Comparison of ENCODE assay signal across 1 cellular context in the genomic region with DNA sequence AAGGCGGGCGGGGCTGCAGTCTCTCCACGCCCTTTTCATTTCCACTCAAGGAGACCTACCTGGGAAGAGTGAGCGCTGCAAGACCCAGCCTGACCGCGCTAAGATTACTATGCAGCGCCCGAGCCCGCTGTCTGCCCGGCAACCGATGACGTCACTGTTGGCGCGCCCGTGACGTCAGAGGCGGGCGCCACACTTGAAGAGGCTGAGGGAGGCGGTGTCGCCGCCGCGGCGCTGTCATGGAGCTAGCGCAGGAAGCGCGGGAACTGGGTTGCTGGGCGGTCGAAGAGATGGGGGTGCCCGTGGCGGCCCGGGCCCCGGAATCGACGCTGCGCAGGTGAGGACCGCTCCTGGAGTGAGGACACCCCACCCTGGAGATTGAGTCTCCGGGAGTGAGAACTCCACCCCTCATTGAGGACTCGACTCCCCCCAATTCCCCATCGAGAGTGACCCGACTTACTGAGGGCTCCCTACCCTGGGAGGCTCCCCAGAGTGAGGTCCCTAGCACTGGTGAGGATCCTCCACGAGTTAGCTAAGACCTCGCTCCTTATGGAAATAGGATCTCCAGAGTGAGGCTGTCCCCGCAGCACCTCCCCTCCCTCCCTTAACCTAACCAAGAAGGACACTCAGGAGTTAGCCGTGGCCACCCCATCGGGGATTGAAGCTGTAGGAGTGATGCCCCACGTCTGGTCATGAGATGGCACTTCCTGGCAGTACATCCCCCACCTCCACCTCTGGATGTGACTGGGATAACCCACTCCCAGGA.
TF ChIP-seq lines count a peak whose summit lies in the region.

A gene with protein sequence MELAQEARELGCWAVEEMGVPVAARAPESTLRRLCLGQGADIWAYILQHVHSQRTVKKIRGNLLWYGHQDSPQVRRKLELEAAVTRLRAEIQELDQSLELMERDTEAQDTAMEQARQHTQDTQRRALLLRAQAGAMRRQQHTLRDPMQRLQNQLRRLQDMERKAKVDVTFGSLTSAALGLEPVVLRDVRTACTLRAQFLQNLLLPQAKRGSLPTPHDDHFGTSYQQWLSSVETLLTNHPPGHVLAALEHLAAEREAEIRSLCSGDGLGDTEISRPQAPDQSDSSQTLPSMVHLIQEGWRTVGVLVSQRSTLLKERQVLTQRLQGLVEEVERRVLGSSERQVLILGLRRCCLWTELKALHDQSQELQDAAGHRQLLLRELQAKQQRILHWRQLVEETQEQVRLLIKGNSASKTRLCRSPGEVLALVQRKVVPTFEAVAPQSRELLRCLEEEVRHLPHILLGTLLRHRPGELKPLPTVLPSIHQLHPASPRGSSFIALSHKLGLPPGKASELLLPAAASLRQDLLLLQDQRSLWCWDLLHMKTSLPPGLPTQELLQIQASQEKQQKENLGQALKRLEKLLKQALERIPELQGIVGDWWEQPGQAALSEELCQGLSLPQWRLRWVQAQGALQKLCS (plus strand): TSS at position 177 of the 763 bp plus-strand sequence. CDS start 60 bp downstream, at position 237.

TF ChIP-seq in K562, 482 proteins besides CTCF, POLR2A, EP300 and RAD21 (continued from another document and continues in another):
- TF ChIP-seq, protein P1, sequence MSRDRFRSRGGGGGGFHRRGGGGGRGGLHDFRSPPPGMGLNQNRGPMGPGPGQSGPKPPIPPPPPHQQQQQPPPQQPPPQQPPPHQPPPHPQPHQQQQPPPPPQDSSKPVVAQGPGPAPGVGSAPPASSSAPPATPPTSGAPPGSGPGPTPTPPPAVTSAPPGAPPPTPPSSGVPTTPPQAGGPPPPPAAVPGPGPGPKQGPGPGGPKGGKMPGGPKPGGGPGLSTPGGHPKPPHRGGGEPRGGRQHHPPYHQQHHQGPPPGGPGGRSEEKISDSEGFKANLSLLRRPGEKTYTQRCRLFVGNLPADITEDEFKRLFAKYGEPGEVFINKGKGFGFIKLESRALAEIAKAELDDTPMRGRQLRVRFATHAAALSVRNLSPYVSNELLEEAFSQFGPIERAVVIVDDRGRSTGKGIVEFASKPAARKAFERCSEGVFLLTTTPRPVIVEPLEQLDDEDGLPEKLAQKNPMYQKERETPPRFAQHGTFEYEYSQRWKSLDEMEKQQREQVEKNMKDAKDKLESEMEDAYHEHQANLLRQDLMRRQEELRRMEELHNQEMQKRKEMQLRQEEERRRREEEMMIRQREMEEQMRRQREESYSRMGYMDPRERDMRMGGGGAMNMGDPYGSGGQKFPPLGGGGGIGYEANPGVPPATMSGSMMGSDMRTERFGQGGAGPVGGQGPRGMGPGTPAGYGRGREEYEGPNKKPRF (IDR thresholded peaks at IDR 0.05; ENCODE audit: low read depth, low read length): no peak
- peak; percentile 73 for TF ChIP-seq SP1 (CRISPR knock-in tag; IDR thresholded peaks at IDR 0.05)
- TF ChIP-seq ZNF3 (CRISPR knock-in tag; IDR thresholded peaks at IDR 0.05): no peak
- TF ChIP-seq, protein P2, sequence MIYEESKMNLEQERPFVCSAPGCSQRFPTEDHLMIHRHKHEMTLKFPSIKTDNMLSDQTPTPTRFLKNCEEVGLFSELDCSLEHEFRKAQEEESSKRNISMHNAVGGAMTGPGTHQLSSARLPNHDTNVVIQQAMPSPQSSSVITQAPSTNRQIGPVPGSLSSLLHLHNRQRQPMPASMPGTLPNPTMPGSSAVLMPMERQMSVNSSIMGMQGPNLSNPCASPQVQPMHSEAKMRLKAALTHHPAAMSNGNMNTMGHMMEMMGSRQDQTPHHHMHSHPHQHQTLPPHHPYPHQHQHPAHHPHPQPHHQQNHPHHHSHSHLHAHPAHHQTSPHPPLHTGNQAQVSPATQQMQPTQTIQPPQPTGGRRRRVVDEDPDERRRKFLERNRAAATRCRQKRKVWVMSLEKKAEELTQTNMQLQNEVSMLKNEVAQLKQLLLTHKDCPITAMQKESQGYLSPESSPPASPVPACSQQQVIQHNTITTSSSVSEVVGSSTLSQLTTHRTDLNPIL (CRISPR knock-in tag; IDR thresholded peaks at IDR 0.05): no peak; the same call in 1 of the 2 replicates
- peak; percentile 100 for TF ChIP-seq KHSRP (IDR thresholded peaks at IDR 0.05)
- no peak for TF ChIP-seq GATAD2A (IDR thresholded peaks at IDR 0.05)
- peak; percentile 57; the same call in 1 of the 2 replicates for TF ChIP-seq NFRKB (IDR thresholded peaks at IDR 0.05; ENCODE audit: low read depth)
- TF ChIP-seq, protein P3, sequence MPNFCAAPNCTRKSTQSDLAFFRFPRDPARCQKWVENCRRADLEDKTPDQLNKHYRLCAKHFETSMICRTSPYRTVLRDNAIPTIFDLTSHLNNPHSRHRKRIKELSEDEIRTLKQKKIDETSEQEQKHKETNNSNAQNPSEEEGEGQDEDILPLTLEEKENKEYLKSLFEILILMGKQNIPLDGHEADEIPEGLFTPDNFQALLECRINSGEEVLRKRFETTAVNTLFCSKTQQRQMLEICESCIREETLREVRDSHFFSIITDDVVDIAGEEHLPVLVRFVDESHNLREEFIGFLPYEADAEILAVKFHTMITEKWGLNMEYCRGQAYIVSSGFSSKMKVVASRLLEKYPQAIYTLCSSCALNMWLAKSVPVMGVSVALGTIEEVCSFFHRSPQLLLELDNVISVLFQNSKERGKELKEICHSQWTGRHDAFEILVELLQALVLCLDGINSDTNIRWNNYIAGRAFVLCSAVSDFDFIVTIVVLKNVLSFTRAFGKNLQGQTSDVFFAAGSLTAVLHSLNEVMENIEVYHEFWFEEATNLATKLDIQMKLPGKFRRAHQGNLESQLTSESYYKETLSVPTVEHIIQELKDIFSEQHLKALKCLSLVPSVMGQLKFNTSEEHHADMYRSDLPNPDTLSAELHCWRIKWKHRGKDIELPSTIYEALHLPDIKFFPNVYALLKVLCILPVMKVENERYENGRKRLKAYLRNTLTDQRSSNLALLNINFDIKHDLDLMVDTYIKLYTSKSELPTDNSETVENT (CRISPR knock-in tag; IDR thresholded peaks at IDR 0.05): peak; percentile 88
- TF ChIP-seq RHOXF2B (CRISPR knock-in tag; conservative IDR thresholded peaks at IDR 0.05): no peak; the same call in 1 of the 2 replicates
- no peak for TF ChIP-seq ZNF444 (CRISPR knock-in tag; IDR thresholded peaks at IDR 0.05)
- no peak for TF ChIP-seq MEIS2 (IDR thresholded peaks at IDR 0.05; ENCODE audit: partially characterized antibody)
- TF ChIP-seq CBFB (CRISPR knock-in tag; IDR thresholded peaks at IDR 0.05): no peak
- no peak for TF ChIP-seq NR1H2 (CRISPR knock-in tag; IDR thresholded peaks at IDR 0.05)
- no peak for TF ChIP-seq FOXJ2 (tag; IDR thresholded peaks at IDR 0.05)
- TF ChIP-seq, protein P4, sequence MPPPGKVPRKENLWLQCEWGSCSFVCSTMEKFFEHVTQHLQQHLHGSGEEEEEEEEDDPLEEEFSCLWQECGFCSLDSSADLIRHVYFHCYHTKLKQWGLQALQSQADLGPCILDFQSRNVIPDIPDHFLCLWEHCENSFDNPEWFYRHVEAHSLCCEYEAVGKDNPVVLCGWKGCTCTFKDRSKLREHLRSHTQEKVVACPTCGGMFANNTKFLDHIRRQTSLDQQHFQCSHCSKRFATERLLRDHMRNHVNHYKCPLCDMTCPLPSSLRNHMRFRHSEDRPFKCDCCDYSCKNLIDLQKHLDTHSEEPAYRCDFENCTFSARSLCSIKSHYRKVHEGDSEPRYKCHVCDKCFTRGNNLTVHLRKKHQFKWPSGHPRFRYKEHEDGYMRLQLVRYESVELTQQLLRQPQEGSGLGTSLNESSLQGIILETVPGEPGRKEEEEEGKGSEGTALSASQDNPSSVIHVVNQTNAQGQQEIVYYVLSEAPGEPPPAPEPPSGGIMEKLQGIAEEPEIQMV (tag; conservative IDR thresholded peaks at IDR 0.05; ENCODE audit: low read depth): no peak
- TF ChIP-seq EWSR1 (IDR thresholded peaks at IDR 0.05; ENCODE audit: borderline replicate concordance, low read depth, partially characterized antibody): no peak
- no peak for TF ChIP-seq ZNF584 (CRISPR knock-in tag; IDR thresholded peaks at IDR 0.05; ENCODE audit: low read depth)
- TF ChIP-seq ZNF77 (CRISPR knock-in tag; IDR thresholded peaks at IDR 0.05): no peak
- TF ChIP-seq, protein P5, sequence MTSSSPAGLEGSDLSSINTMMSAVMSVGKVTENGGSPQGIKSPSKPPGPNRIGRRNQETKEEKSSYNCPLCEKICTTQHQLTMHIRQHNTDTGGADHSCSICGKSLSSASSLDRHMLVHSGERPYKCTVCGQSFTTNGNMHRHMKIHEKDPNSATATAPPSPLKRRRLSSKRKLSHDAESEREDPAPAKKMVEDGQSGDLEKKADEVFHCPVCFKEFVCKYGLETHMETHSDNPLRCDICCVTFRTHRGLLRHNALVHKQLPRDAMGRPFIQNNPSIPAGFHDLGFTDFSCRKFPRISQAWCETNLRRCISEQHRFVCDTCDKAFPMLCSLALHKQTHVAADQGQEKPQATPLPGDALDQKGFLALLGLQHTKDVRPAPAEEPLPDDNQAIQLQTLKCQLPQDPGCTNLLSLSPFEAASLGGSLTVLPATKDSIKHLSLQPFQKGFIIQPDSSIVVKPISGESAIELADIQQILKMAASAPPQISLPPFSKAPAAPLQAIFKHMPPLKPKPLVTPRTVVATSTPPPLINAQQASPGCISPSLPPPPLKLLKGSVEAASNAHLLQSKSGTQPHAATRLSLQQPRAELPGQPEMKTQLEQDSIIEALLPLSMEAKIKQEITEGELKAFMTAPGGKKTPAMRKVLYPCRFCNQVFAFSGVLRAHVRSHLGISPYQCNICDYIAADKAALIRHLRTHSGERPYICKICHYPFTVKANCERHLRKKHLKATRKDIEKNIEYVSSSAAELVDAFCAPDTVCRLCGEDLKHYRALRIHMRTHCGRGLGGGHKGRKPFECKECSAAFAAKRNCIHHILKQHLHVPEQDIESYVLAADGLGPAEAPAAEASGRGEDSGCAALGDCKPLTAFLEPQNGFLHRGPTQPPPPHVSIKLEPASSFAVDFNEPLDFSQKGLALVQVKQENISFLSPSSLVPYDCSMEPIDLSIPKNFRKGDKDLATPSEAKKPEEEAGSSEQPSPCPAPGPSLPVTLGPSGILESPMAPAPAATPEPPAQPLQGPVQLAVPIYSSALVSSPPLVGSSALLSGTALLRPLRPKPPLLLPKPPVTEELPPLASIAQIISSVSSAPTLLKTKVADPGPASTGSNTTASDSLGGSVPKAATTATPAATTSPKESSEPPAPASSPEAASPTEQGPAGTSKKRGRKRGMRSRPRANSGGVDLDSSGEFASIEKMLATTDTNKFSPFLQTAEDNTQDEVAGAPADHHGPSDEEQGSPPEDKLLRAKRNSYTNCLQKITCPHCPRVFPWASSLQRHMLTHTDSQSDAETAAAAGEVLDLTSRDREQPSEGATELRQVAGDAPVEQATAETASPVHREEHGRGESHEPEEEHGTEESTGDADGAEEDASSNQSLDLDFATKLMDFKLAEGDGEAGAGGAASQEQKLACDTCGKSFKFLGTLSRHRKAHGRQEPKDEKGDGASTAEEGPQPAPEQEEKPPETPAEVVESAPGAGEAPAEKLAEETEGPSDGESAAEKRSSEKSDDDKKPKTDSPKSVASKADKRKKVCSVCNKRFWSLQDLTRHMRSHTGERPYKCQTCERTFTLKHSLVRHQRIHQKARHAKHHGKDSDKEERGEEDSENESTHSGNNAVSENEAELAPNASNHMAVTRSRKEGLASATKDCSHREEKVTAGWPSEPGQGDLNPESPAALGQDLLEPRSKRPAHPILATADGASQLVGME (CRISPR knock-in tag; IDR thresholded peaks at IDR 0.05): peak; percentile 77; the same call in 1 of the 2 replicates
- TF ChIP-seq POU5F1 (IDR thresholded peaks at IDR 0.05; ENCODE audit: borderline replicate concordance, low read depth, low read length, partially characterized antibody): peak; percentile 55
- no peak for TF ChIP-seq ZNF780A (CRISPR knock-in tag; IDR thresholded peaks at IDR 0.05)
- no peak for TF ChIP-seq TGIF2 (CRISPR knock-in tag; IDR thresholded peaks at IDR 0.05)
- TF ChIP-seq FOXA1 (IDR thresholded peaks at IDR 0.05; ENCODE audit: borderline replicate concordance): no peak
- TF ChIP-seq, protein P6, sequence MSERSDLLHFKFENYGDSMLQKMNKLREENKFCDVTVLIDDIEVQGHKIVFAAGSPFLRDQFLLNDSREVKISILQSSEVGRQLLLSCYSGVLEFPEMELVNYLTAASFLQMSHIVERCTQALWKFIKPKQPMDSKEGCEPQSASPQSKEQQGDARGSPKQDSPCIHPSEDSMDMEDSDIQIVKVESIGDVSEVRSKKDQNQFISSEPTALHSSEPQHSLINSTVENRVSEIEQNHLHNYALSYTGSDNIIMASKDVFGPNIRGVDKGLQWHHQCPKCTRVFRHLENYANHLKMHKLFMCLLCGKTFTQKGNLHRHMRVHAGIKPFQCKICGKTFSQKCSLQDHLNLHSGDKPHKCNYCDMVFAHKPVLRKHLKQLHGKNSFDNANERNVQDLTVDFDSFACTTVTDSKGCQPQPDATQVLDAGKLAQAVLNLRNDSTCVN (CRISPR knock-in tag; IDR thresholded peaks at IDR 0.05): no peak
- TF ChIP-seq, protein P7, sequence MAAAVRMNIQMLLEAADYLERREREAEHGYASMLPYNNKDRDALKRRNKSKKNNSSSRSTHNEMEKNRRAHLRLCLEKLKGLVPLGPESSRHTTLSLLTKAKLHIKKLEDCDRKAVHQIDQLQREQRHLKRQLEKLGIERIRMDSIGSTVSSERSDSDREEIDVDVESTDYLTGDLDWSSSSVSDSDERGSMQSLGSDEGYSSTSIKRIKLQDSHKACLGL (CRISPR knock-in tag; IDR thresholded peaks at IDR 0.05; ENCODE audit: borderline replicate concordance, poor library complexity, severe bottlenecking): no peak
- TF ChIP-seq ZNF12 (CRISPR knock-in tag; IDR thresholded peaks at IDR 0.05): no peak
- TF ChIP-seq RAD51 (IDR thresholded peaks at IDR 0.05; ENCODE audit: borderline replicate concordance, low read depth): no peak
- no peak for TF ChIP-seq PTRF (tag; IDR thresholded peaks at IDR 0.05)
- no peak for TF ChIP-seq ZNF316 (IDR thresholded peaks at IDR 0.05)
- 0 out of 2 replicates have a peak, but pooled peaks have one; percentile 58 for TF ChIP-seq ZNF830 (CRISPR knock-in tag; IDR thresholded peaks at IDR 0.05)
- peak; percentile 79 for TF ChIP-seq PML (IDR thresholded peaks at IDR 0.05; ENCODE audit: low read length)
- TF ChIP-seq FOXK1 (CRISPR knock-in tag; IDR thresholded peaks at IDR 0.05; ENCODE audit: borderline replicate concordance): no peak
- TF ChIP-seq MYBL2 (IDR thresholded peaks at IDR 0.05; ENCODE audit: low read depth): no peak
- no peak for TF ChIP-seq MYBL2 (CRISPR knock-in tag; IDR thresholded peaks at IDR 0.05; ENCODE audit: borderline replicate concordance)
- TF ChIP-seq, protein P8, sequence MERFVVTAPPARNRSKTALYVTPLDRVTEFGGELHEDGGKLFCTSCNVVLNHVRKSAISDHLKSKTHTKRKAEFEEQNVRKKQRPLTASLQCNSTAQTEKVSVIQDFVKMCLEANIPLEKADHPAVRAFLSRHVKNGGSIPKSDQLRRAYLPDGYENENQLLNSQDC (CRISPR knock-in tag; IDR thresholded peaks at IDR 0.05): no peak
- no peak for TF ChIP-seq DDX20 (tag; IDR thresholded peaks at IDR 0.05; ENCODE audit: low read depth)
- TF ChIP-seq MEF2A (IDR thresholded peaks at IDR 0.05; ENCODE audit: control insufficient read depth, low read depth, low read length): no peak
- 0 out of 2 replicates have a peak, but pooled peaks have one; percentile 30 for TF ChIP-seq ZNF707 (CRISPR knock-in tag; conservative IDR thresholded peaks at IDR 0.05)
- peak; percentile 76 to 89; a peak in 2 of 4 replicates for TF ChIP-seq SIN3A (IDR thresholded peaks at IDR 0.05; ENCODE audit: borderline replicate concordance in 2 of 2, control insufficient read depth in 1 of 2, low read depth in 2 of 2, low read length in 2 of 2)
- TF ChIP-seq RBM34 (IDR thresholded peaks at IDR 0.05; ENCODE audit: borderline replicate concordance, insufficient read depth, low read length): no peak
- no peak for TF ChIP-seq NR3C1 (CRISPR knock-in tag; IDR thresholded peaks at IDR 0.05)
- no peak for TF ChIP-seq XRCC4 (IDR thresholded peaks at IDR 0.05; ENCODE audit: extremely low read depth, insufficient read depth, insufficient read length)
- TF ChIP-seq SMAD4 (CRISPR knock-in tag; conservative IDR thresholded peaks at IDR 0.05): peak; percentile 81
- TF ChIP-seq GABPB1 (CRISPR knock-in tag; IDR thresholded peaks at IDR 0.05): peak; percentile 73; the same call in 1 of the 2 replicates
